27 cellular contexts compared by ENCODE assay signal in genomic region chr3:182424006-182424405, GRCh38.
"Had no signal": no experiment of that assay in that cellular context is flagged by ENCODE, and none has a peak within 500 bp of the region (broad histone marks: within the 10 kb centered on the region; RNA-seq: fewer than 3 reads in every experiment).

No MANE protein-coding gene starts in this region.

- H3K4me3 ChIP-seq: stomach, suprapubic skin, testis, thoracic aorta, thyroid gland, tibial artery, tibial nerve, transverse colon, upper lobe of left lung, upper lobe of right lung, uterus, vagina had no signal

- DNase-seq: stimulated activated CD4-positive, alpha-beta T cell treated with anti-CD3 and anti-CD28 coated beads, Interleukin-2, amount 100 ng/mL, for 48 hours; stimulated activated CD4-positive, alpha-beta T cell treated with anti-CD3 and anti-CD28 coated beads, Interleukin-4, amount 100 ng/mL, for 1 hour; stimulated activated CD4-positive, alpha-beta T cell treated with anti-CD3 and anti-CD28 coated beads, Interleukin-4, amount 100 ng/mL, for 24 hours; stimulated activated CD4-positive, alpha-beta T cell treated with anti-CD3 and anti-CD28 coated beads, Interleukin-4, amount 100 ng/mL, for 4 hours; stimulated activated CD8-positive, alpha-beta memory T cell treated with anti-CD3 and anti-CD28 coated beads, Interleukin-4, amount 100 ng/mL, for 48 hours; stimulated activated naive B cell treated with anti-CD40 and anti-IgM and Interleukin-4, amounts not matched to agents 10 μg/mL and 1 μg/mL and 100 μg/mL, for 72 hours; stimulated activated naive CD4-positive, alpha-beta T cell; stimulated activated naive CD4-positive, alpha-beta T cell treated with Interleukin-2 at 50 U/mL for 16 hours; stimulated activated naive CD8-positive, alpha-beta T cell treated with anti-CD3 and anti-CD28 coated beads, Interleukin-15, amount 100 ng/mL, for 72 hours; stimulated activated naive CD8-positive, alpha-beta T cell treated with anti-CD3 and anti-CD28 coated beads, Interleukin-15, Interleukin-2, amounts not matched to agents 100 U/mL and 50 U/mL, for 24 hours; stomach; substantia nigra; testis; thyroid gland; tibial artery; transverse colon; trophoblast cell; upper lobe of left lung; upper lobe of right lung; uterus had no signal

- H3K9me3 ChIP-seq: stomach, suprapubic skin, testis, thoracic aorta, thyroid gland, tibial artery, tibial nerve, transverse colon, upper lobe of left lung, upper lobe of right lung, uterus, vagina had no signal

- H3K27me3 ChIP-seq: stomach, suprapubic skin, testis, thyroid gland, tibial artery, tibial nerve, transverse colon, upper lobe of left lung, upper lobe of right lung, uterus, vagina had no signal

- H3K27ac ChIP-seq: stomach, suprapubic skin, testis, thoracic aorta, thyroid gland, tibial artery, tibial nerve, transverse colon, upper lobe of left lung, upper lobe of right lung, uterus, vagina had no signal

- H3K36me3 ChIP-seq: stomach, suprapubic skin, thoracic aorta, thyroid gland, tibial artery, tibial nerve, transverse colon, upper lobe of left lung, upper lobe of right lung, uterus, vagina had no signal

- ATAC-seq: stimulated activated effector memory CD8-positive, alpha-beta T cell treated with anti-CD3 and anti-CD28 coated beads, Interleukin-12 subunit alpha, Interleukin-12 subunit beta, amount 100 ng/mL, for 72 hours; stimulated activated memory B cell treated with anti-CD40 and anti-IgM and Interleukin-4, amounts not matched to agents 10 μg/mL and 1 μg/mL and 100 μg/mL, for 72 hours; stimulated activated naive B cell treated with anti-CD40 and anti-IgM and Interleukin-4, amounts not matched to agents 10 μg/mL and 1 μg/mL and 100 μg/mL, for 72 hours; stimulated activated naive CD8-positive, alpha-beta T cell treated with anti-CD3 and anti-CD28 coated beads, Interleukin-15, amount 100 ng/mL, for 72 hours; stimulated activated naive CD8-positive, alpha-beta T cell treated with anti-CD3 and anti-CD28 coated beads, Interleukin-15, Interleukin-2, amounts not matched to agents 100 U/mL and 50 U/mL, for 24 hours; upper lobe of right lung had no signal

- FAIRE-seq: urothelium cell line had no signal

- H3K4me1 ChIP-seq: stomach, suprapubic skin, testis, thyroid gland, tibial artery, tibial nerve, transverse colon, upper lobe of left lung, upper lobe of right lung, uterus, vagina had no signal
